ENCODE assay signal across 13 cellular contexts in the genomic region with DNA sequence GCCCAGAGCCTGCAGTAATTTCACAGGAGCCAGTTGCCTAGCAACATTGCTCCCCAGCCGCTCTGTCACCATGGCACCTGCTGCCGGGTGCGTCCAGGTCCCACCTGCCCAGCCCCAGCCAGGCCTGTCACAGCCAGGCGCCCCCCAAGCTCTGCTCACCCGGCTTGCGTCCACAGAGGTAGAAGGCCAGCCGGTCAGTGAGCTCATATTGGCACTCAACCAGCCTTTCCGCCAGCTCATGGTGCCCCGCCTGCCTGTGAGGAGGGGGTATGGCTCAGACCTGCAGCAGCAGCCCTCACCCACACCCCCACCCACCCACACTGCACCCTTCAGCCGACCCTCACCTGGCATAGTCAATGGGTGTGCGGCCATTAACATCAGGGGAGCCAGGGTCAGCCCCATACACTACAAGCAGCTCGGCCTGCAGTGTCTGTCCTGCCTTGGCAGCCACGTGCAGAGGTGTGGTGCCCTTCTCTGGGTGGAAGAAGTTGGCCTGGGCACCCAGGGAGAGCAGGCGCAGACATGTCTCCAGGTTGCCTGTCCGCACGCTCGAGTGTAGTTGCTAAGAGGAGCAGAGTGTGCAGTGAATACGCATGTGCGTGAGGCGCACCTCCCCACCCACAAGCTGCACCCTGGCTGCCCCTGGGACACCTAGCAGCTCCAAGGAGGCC. TPM values are rescaled to one million over a fixed set of nuclear protein-coding genes. Genes with fewer than 3 reads are reported as not detected.
DNase-seq lines count a peak whose midpoint lies in the region; ATAC-seq, FAIRE-seq and TF ChIP-seq lines count a peak whose summit lies in the region.
"Had no signal": no experiment of that assay in that cellular context is flagged by ENCODE, and none has a peak within 500 bp of the region (broad histone marks: within the 10 kb centered on the region; RNA-seq: fewer than 3 reads in every experiment).

No MANE protein-coding gene starts in this region.

- no peak overlapping the region for H2AFZ ChIP-seq in MM.1S (ENCODE audit: low read length)

- ATAC-seq in A549: no peak
- ATAC-seq: gastroesophageal sphincter had no signal

- no peaks in the 10 kb centered on the region for H3F3A ChIP-seq in MM.1S (ENCODE audit: insufficient read depth, low read length)

- H3K4me3 ChIP-seq in A549: no peak overlapping the region
- no peak overlapping the region for H3K4me3 ChIP-seq in endodermal cell (ENCODE audit: low read length)
- no peak overlapping the region for H3K4me3 ChIP-seq in MM.1S (ENCODE audit: low read length)
- H3K4me3 ChIP-seq: gastroesophageal sphincter had no signal

- H3K79me2 ChIP-seq in MM.1S (ENCODE audit: low read length): peaks cover 35% of the 10 kb centered on the region

- no peaks in the 10 kb centered on the region for H3K9me3 ChIP-seq in A549
- H3K9me3 ChIP-seq in endodermal cell (ENCODE audit: control insufficient read depth, low read length): no peaks in the 10 kb centered on the region
- H3K9me3 ChIP-seq in MM.1S (replicated peaks; ENCODE audit: insufficient read depth, low read length): no peaks in the 10 kb centered on the region
- H3K9me3 ChIP-seq: gastroesophageal sphincter had no signal

- 92% methylated on average over 18 of the region's 20 CpGs for whole genome bisulfite sequencing in A549 (ENCODE audit: missing lambda C conversion rate)
- WGBS in endodermal cell (ENCODE audit: insufficient coverage in 1 of 2, insufficient read length in 1 of 2), 2 experiments: 93 to 94% methylated on average over 10 to 20 of the region's 20 CpGs

- CTCF ChIA-PET in A549 (lab: Yijun Ruan, JAX): interaction anchor here (0.6 to 24.0 kb wide), 21 partner anchors 11 to 1031 kb away, joined by 3 to 474 read pairs (median 5); a partner anchor contains a TSS

- no peaks in the 10 kb centered on the region for H3K9me3 Mint-ChIP-seq in endodermal cell
- H3K9me3 Mint-ChIP-seq: activated CD4-positive, alpha-beta memory T cell treated with anti-CD3 and anti-CD28 coated beads for 36 hours; activated naive CD4-positive, alpha-beta T cell treated with anti-CD3 and anti-CD28 coated beads, Interleukin-2, amount 50 U/mL, for 24 hours; nephron progenitor cell had no signal

- no peak for TF ChIP-seq POLR2A in A549 (IDR thresholded peaks at IDR 0.05; ENCODE audit: low read length)

- no peak for TF ChIP-seq CTCF in A549 (IDR thresholded peaks at IDR 0.05)
- no peak for TF ChIP-seq CTCF in endodermal cell (conservative IDR thresholded peaks at IDR 0.05)
- TF ChIP-seq CTCF in MM.1S (IDR thresholded peaks at IDR 0.05; ENCODE audit: low read length): no peak

- H3K4me3 Mint-ChIP-seq in endodermal cell: no peak overlapping the region
- H3K4me3 Mint-ChIP-seq: activated CD4-positive, alpha-beta memory T cell treated with anti-CD3 and anti-CD28 coated beads for 36 hours; activated naive CD4-positive, alpha-beta T cell treated with anti-CD3 and anti-CD28 coated beads, Interleukin-2, amount 50 U/mL, for 24 hours; nephron progenitor cell had no signal

- FAIRE-seq in A549 (lab: Jason Lieb, UNC): no peak
- FAIRE-seq in HTR-8/SVneo (lab: Jason Lieb, UNC): peak; percentile 86

- peaks cover 27% of the 10 kb centered on the region for H3K36me3 ChIP-seq in endodermal cell (ENCODE audit: control insufficient read depth, insufficient read depth, low read length)
- H3K36me3 ChIP-seq in MM.1S (replicated peaks; ENCODE audit: insufficient read depth, low read length): no peaks in the 10 kb centered on the region

- TF ChIP-seq RAD21 in A549 (conservative IDR thresholded peaks at IDR 0.05 in 1 of 2, IDR thresholded peaks at IDR 0.05 in 1 of 2): no peak

- H3K4me1 ChIP-seq in A549: peaks cover 32% of the 10 kb centered on the region
- peaks cover 9% of the 10 kb centered on the region for H3K4me1 ChIP-seq in endodermal cell (ENCODE audit: control insufficient read depth, insufficient read depth, low read length)
- peaks cover 8% of the 10 kb centered on the region; the same call in 1 of the 2 replicates for H3K4me1 ChIP-seq in MM.1S (ENCODE audit: low read length)

- POLR2A ChIA-PET in A549 (lab: Yijun Ruan, JAX): interaction anchor here (1.3 to 2.6 kb wide), 2 partner anchors 10 to 25 kb away, joined by 3 to 12 read pairs; no protein-coding TSS in a partner anchor

- H3K9ac ChIP-seq in endodermal cell (ENCODE audit: extremely low read depth, low read length, poor library complexity, severe bottlenecking) (no peak overlapping the region), MM.1S (ENCODE audit: low read length) (no peak overlapping the region)

- DNase-seq in A549 (ENCODE audit: low read depth in 1 of 2, low spot score in 1 of 2): no peak
- DNase-seq in HTR-8/SVneo (ENCODE audit: insufficient read length, low spot score): no peak
- peak; percentile 45 for DNase-seq in endodermal cell
- no peak for DNase-seq in GM19238 (ENCODE audit: insufficient read length, low spot score)
- DNase-seq in T1000 (lab: John Stamatoyannopoulos, UW): no peak
- no peak for DNase-seq in MM.1S
- DNase-seq: activated CD4-positive, alpha-beta memory T cell treated with anti-CD3 and anti-CD28 coated beads for 36 hours; cortex of kidney; NCI-H187; nephron progenitor cell; T-helper 1 cell had no signal

- H4K20me1 ChIP-seq in MM.1S (ENCODE audit: insufficient read depth, low read length): no peaks in the 10 kb centered on the region

- no peaks in the 10 kb centered on the region for H3K9me2 ChIP-seq in MM.1S (replicated peaks; ENCODE audit: insufficient read depth, low read length)

- TF ChIP-seq EP300 in A549 (IDR thresholded peaks at IDR 0.05): no peak

- peak overlapping the region; percentile 28 to 72; a peak in 4 of 6 replicates for H3K27ac ChIP-seq in A549
- no peak overlapping the region for H3K27ac ChIP-seq in endodermal cell (ENCODE audit: low read depth, low read length)
- H3K27ac ChIP-seq in MM.1S (ENCODE audit: low read length): no peak overlapping the region

- H3K27me3 ChIP-seq in endodermal cell (ENCODE audit: control insufficient read depth, insufficient read depth, low read length, poor library complexity, severe bottlenecking) (no peaks in the 10 kb centered on the region), MM.1S (replicated peaks; ENCODE audit: insufficient read depth, low read length) (no peaks in the 10 kb centered on the region)
- H3K27me3 ChIP-seq: gastroesophageal sphincter had no signal

- no peaks in the 10 kb centered on the region for H3K27me3 Mint-ChIP-seq in endodermal cell (ENCODE audit: insufficient read depth)
- H3K27me3 Mint-ChIP-seq: activated CD4-positive, alpha-beta memory T cell treated with anti-CD3 and anti-CD28 coated beads for 36 hours; activated naive CD4-positive, alpha-beta T cell treated with anti-CD3 and anti-CD28 coated beads, Interleukin-2, amount 50 U/mL, for 24 hours had no signal

- peaks cover 9% of the 10 kb centered on the region for H3K4me1 Mint-ChIP-seq in endodermal cell

- H3K27ac Mint-ChIP-seq in endodermal cell: no peak overlapping the region
- H3K27ac Mint-ChIP-seq: nephron progenitor cell had no signal

- H3K4me2 ChIP-seq in A549: no peak overlapping the region
- no peak overlapping the region for H3K4me2 ChIP-seq in MM.1S (ENCODE audit: low read depth, low read length)

- H3K36me3 Mint-ChIP-seq in endodermal cell (ENCODE audit: low read depth): peaks cover 28% of the 10 kb centered on the region

TF ChIP-seq in A549, 52 proteins besides CTCF, POLR2A, EP300 and RAD21 (continues in another document):
- TF ChIP-seq EHMT2 (IDR thresholded peaks at IDR 0.05; ENCODE audit: low read depth): no peak
- no peak for TF ChIP-seq NFE2L2 (conservative IDR thresholded peaks at IDR 0.05; ENCODE audit: low read length)
- no peak for TF ChIP-seq EHF (CRISPR knock-in tag; IDR thresholded peaks at IDR 0.05)

RNA-seq across cellular contexts. Expression of a gene that starts 7.7 kb away (rescaled TPM):
- polyA plus RNA-seq in A549 (2011; rRNA removed) (53.0 and 56.8 TPM in 2 replicates), A549 (2017; fragmentation: RNase III; extraction: RNeasy Plus Mini Kit Qiagen cat#74134 plus additional on column Dnase treatment) (45.2 to 47.8 TPM (median 45.3 TPM) in 3 replicates)
- 73.4 and 97.2 TPM in 2 replicates for polyA plus RNA-seq in A549 (2012; cell fraction: cytosol; rRNA removed)
- 121 and 187 TPM in 2 replicates for polyA plus RNA-seq in A549 (2012; cell fraction: nucleus; rRNA removed)
- polyA minus RNA-seq in A549 (2011; rRNA and poly(A)+ RNA removed): 104 and 105 TPM in 2 replicates
- total RNA-seq in endodermal cell: 10 to 100 TPM; 45.0 to 61.8 TPM
- 47.1 TPM for polyA plus RNA-seq in endodermal cell (2013, experiment 1 of 2)
- polyA plus RNA-seq in endodermal cell (2013, experiment 2 of 2): 48.9 TPM

RNA-seq across cellular contexts. Expression of a gene that starts 11.2 kb away (rescaled TPM):
- polyA plus RNA-seq in A549 (2011; rRNA removed) (4.0 and 4.5 TPM in 2 replicates), A549 (2017; fragmentation: RNase III; extraction: RNeasy Plus Mini Kit Qiagen cat#74134 plus additional on column Dnase treatment) (15.3 to 17.8 TPM (median 16.4 TPM) in 3 replicates)
- 16.3 and 21.8 TPM in 2 replicates for polyA plus RNA-seq in A549 (2012; cell fraction: cytosol; rRNA removed)
- 84.1 and 142 TPM in 2 replicates for polyA plus RNA-seq in A549 (2012; cell fraction: nucleus; rRNA removed)
- polyA minus RNA-seq in A549 (2011; rRNA and poly(A)+ RNA removed): 9.2 and 10.1 TPM in 2 replicates
- 1 to 10 TPM; 2.2 to 2.6 TPM for total RNA-seq in endodermal cell
- 36.5 TPM for polyA plus RNA-seq in endodermal cell (2013, experiment 1 of 2)
- 28.4 TPM for polyA plus RNA-seq in endodermal cell (2013, experiment 2 of 2)

RNA-seq across cellular contexts. Expression of a gene that starts 13.2 kb away (rescaled TPM):
- 27.5 and 31.3 TPM in 2 replicates for polyA plus RNA-seq in A549 (2011; rRNA removed)
- 54.4 and 79.1 TPM in 2 replicates for polyA plus RNA-seq in A549 (2012; cell fraction: cytosol; rRNA removed)
- polyA plus RNA-seq in A549 (2012; cell fraction: nucleus; rRNA removed): 316 and 464 TPM in 2 replicates
- 50.5 to 59.0 TPM (median 57.8 TPM) in 3 replicates for polyA plus RNA-seq in A549 (2017; fragmentation: RNase III; extraction: RNeasy Plus Mini Kit Qiagen cat#74134 plus additional on column Dnase treatment)
- polyA minus RNA-seq in A549 (2011; rRNA and poly(A)+ RNA removed): 21.7 and 42.5 TPM in 2 replicates
- total RNA-seq in endodermal cell: 10 to 100 TPM; 21.7 to 31.0 TPM
- polyA plus RNA-seq in endodermal cell (2013, experiment 1 of 2): 34.6 TPM
- 33.7 TPM for polyA plus RNA-seq in endodermal cell (2013, experiment 2 of 2)

RNA-seq across cellular contexts. Expression of a gene that starts 14.9 kb away (rescaled TPM):
- 13.5 and 16.5 TPM in 2 replicates for polyA plus RNA-seq in A549 (2011; rRNA removed)
- 10.6 and 15.2 TPM in 2 replicates for polyA plus RNA-seq in A549 (2012; cell fraction: cytosol; rRNA removed)
- polyA plus RNA-seq in A549 (2012; cell fraction: nucleus; rRNA removed): 12.0 and 14.2 TPM in 2 replicates
- 13.6 to 15.8 TPM (median 14.7 TPM) in 3 replicates for polyA plus RNA-seq in A549 (2017; fragmentation: RNase III; extraction: RNeasy Plus Mini Kit Qiagen cat#74134 plus additional on column Dnase treatment)
- polyA minus RNA-seq in A549 (2011; rRNA and poly(A)+ RNA removed): 19.5 and 19.6 TPM in 2 replicates
- total RNA-seq in endodermal cell: 1 to 10 TPM; 1.4 to 2.1 TPM
- 1.9 TPM for polyA plus RNA-seq in endodermal cell (2013, experiment 1 of 2)
- 1.4 TPM for polyA plus RNA-seq in endodermal cell (2013, experiment 2 of 2)

RNA-seq across cellular contexts. Expression of a gene that starts 41.0 kb away (rescaled TPM):
- 5.0 and 6.1 TPM in 2 replicates for polyA plus RNA-seq in A549 (2011; rRNA removed)
- polyA plus RNA-seq in A549 (2012; cell fraction: cytosol; rRNA removed): 9.2 and 10.4 TPM in 2 replicates
- 132 and 139 TPM in 2 replicates for polyA plus RNA-seq in A549 (2012; cell fraction: nucleus; rRNA removed)
- polyA plus RNA-seq in A549 (2017; fragmentation: RNase III; extraction: RNeasy Plus Mini Kit Qiagen cat#74134 plus additional on column Dnase treatment): 7.9 to 10.9 TPM (median 10.1 TPM) in 3 replicates
- 11.6 and 12.8 TPM in 2 replicates for polyA minus RNA-seq in A549 (2011; rRNA and poly(A)+ RNA removed)
- under 1 TPM; 0.86 to 1.00 TPM for total RNA-seq in endodermal cell
- 6.2 TPM for polyA plus RNA-seq in endodermal cell (2013, experiment 1 of 2)
- polyA plus RNA-seq in endodermal cell (2013, experiment 2 of 2): 5.3 TPM

Comparison
In these comparisons a context has a peak if more than half of its experiments do, and no peak if none do; other contexts are left out.
1. H3K27ac ChIP-seq: peak in A549 (2 of 2); none in endodermal cell (single experiment) and MM.1S (single experiment).